In the genomic region with DNA sequence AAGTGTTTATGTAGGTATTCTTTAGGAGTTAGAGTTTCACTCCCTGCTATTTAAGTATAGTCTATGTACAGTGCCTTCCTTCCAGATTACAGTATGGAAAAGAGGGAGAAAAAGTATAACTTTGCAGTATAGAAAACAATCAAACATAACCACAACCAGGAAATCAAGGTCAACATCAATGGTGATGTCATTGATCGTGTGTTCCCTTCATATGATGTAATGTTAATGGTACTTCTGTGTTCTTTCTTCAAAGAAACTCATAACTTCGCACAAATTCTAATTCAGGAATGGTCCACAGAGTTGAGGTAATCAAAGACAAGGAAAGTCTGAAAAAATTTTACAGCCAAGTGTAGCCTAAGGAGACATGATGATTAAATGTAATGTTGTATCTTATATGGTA, we compare ENCODE assay signal across 8 cellular contexts.
"Had no signal": no experiment of that assay in that cellular context is flagged by ENCODE, and none has a peak within 500 bp of the region (broad histone marks: within the 10 kb centered on the region; RNA-seq: fewer than 3 reads in every experiment).

No MANE protein-coding gene starts in this region.

- FAIRE-seq: HTR-8/SVneo, K562 had no signal

- H3K27ac ChIP-seq: HL-60, KMS-11 had no signal

- H3K9ac ChIP-seq: KMS-11 had no signal

- DNase-seq: IMR-90, Karpas-422, KBM-7, KG1 had no signal

- H3K4me2 ChIP-seq: KMS-11 had no signal

- ATAC-seq: K562 had no signal

- H3K4me3 ChIP-seq: K562 had no signal
